Comparison of ENCODE assay signal across 25 cellular contexts in the genomic region with DNA sequence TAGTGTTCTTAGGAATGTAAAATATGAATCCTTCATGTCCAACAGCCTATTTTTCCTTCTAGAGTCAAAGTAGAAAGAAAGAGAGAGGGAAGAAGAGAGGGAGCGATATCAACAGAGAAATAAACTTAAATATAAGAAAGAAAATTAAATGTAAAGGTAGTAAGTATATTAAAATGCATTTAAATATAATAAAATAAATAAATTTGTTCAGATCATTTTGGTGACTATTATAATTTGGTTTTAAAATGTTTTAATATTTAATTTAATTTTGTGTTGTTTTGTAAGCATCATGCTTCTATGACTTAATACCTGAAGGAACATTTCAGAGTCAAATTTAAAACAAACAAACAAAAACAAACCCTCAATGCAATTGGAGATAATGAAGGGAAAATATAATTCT.
"Had no signal": no experiment of that assay in that cellular context is flagged by ENCODE, and none has a peak within 500 bp of the region (broad histone marks: within the 10 kb centered on the region; RNA-seq: fewer than 3 reads in every experiment).

No MANE protein-coding gene starts in this region.

- H3K4me3 Mint-ChIP-seq: stimulated activated effector memory CD8-positive, alpha-beta T cell treated with anti-CD3 and anti-CD28 coated beads, Interleukin-12 subunit alpha, Interleukin-12 subunit beta, amount 100 ng/mL, for 72 hours; stimulated activated memory B cell treated with anti-CD40 and anti-IgM and Interleukin-4, amounts not matched to agents 10 μg/mL and 1 μg/mL and 100 μg/mL, for 72 hours; stimulated activated naive B cell treated with anti-CD40 and anti-IgM and Interleukin-4, amounts not matched to agents 10 μg/mL and 1 μg/mL and 100 μg/mL, for 72 hours; stimulated activated naive CD8-positive, alpha-beta T cell treated with anti-CD3 and anti-CD28 coated beads, Interleukin-15, amount 100 ng/mL, for 72 hours; stimulated activated naive CD8-positive, alpha-beta T cell treated with anti-CD3 and anti-CD28 coated beads, Interleukin-15, Interleukin-2, amounts not matched to agents 100 ng/mL and 50 ng/mL, for 24 hours; type B pancreatic cell had no signal

- H3K27me3 Mint-ChIP-seq: stimulated activated memory B cell treated with anti-CD40 and anti-IgM and Interleukin-4, amounts not matched to agents 10 μg/mL and 1 μg/mL and 100 μg/mL, for 72 hours; stimulated activated naive B cell treated with anti-CD40 and anti-IgM and Interleukin-4, amounts not matched to agents 10 μg/mL and 1 μg/mL and 100 μg/mL, for 72 hours had no signal

- DNase-seq: stimulated activated CD4-positive, alpha-beta T cell treated with anti-CD3 and anti-CD28 coated beads, Interleukin-2, amount 100 ng/mL, for 48 hours; stimulated activated CD4-positive, alpha-beta T cell treated with anti-CD3 and anti-CD28 coated beads, Interleukin-4, amount 100 ng/mL, for 1 hour; stimulated activated CD4-positive, alpha-beta T cell treated with anti-CD3 and anti-CD28 coated beads, Interleukin-4, amount 100 ng/mL, for 24 hours; stimulated activated CD4-positive, alpha-beta T cell treated with anti-CD3 and anti-CD28 coated beads, Interleukin-4, amount 100 ng/mL, for 4 hours; stimulated activated CD8-positive, alpha-beta memory T cell treated with anti-CD3 and anti-CD28 coated beads, Interleukin-4, amount 100 ng/mL, for 48 hours; stimulated activated naive B cell treated with anti-CD40 and anti-IgM and Interleukin-4, amounts not matched to agents 10 μg/mL and 1 μg/mL and 100 μg/mL, for 72 hours; stimulated activated naive CD4-positive, alpha-beta T cell; stimulated activated naive CD4-positive, alpha-beta T cell treated with Interleukin-2 at 50 U/mL for 16 hours; stimulated activated naive CD8-positive, alpha-beta T cell treated with anti-CD3 and anti-CD28 coated beads, Interleukin-15, amount 100 ng/mL, for 72 hours; stimulated activated naive CD8-positive, alpha-beta T cell treated with anti-CD3 and anti-CD28 coated beads, Interleukin-15, Interleukin-2, amounts not matched to agents 100 U/mL and 50 U/mL, for 24 hours; stomach; substantia nigra; testis; thyroid gland; tibial artery; transverse colon; trophoblast cell; upper lobe of left lung; upper lobe of right lung; uterus had no signal

- H3K4me1 Mint-ChIP-seq: stimulated activated effector memory CD8-positive, alpha-beta T cell treated with anti-CD3 and anti-CD28 coated beads, Interleukin-12 subunit alpha, Interleukin-12 subunit beta, amount 100 ng/mL, for 72 hours; stimulated activated memory B cell treated with anti-CD40 and anti-IgM and Interleukin-4, amounts not matched to agents 10 μg/mL and 1 μg/mL and 100 μg/mL, for 72 hours; stimulated activated naive B cell treated with anti-CD40 and anti-IgM and Interleukin-4, amounts not matched to agents 10 μg/mL and 1 μg/mL and 100 μg/mL, for 72 hours; stimulated activated naive CD8-positive, alpha-beta T cell treated with anti-CD3 and anti-CD28 coated beads, Interleukin-15, amount 100 ng/mL, for 72 hours had no signal

- H3K9me3 Mint-ChIP-seq: stimulated activated effector memory CD8-positive, alpha-beta T cell treated with anti-CD3 and anti-CD28 coated beads, Interleukin-12 subunit alpha, Interleukin-12 subunit beta, amount 100 ng/mL, for 72 hours; stimulated activated memory B cell treated with anti-CD40 and anti-IgM and Interleukin-4, amounts not matched to agents 10 μg/mL and 1 μg/mL and 100 μg/mL, for 72 hours; stimulated activated naive CD8-positive, alpha-beta T cell treated with anti-CD3 and anti-CD28 coated beads, Interleukin-15, amount 100 ng/mL, for 72 hours; type B pancreatic cell had no signal

- H3K36me3 Mint-ChIP-seq: stimulated activated effector memory CD8-positive, alpha-beta T cell treated with anti-CD3 and anti-CD28 coated beads, Interleukin-12 subunit alpha, Interleukin-12 subunit beta, amount 100 ng/mL, for 72 hours; stimulated activated memory B cell treated with anti-CD40 and anti-IgM and Interleukin-4, amounts not matched to agents 10 μg/mL and 1 μg/mL and 100 μg/mL, for 72 hours; stimulated activated naive B cell treated with anti-CD40 and anti-IgM and Interleukin-4, amounts not matched to agents 10 μg/mL and 1 μg/mL and 100 μg/mL, for 72 hours; type B pancreatic cell had no signal

- FAIRE-seq: urothelium cell line had no signal

- H3K27ac Mint-ChIP-seq: stimulated activated effector memory CD8-positive, alpha-beta T cell treated with anti-CD3 and anti-CD28 coated beads, Interleukin-12 subunit alpha, Interleukin-12 subunit beta, amount 100 ng/mL, for 72 hours; stimulated activated memory B cell treated with anti-CD40 and anti-IgM and Interleukin-4, amounts not matched to agents 10 μg/mL and 1 μg/mL and 100 μg/mL, for 72 hours; stimulated activated naive B cell treated with anti-CD40 and anti-IgM and Interleukin-4, amounts not matched to agents 10 μg/mL and 1 μg/mL and 100 μg/mL, for 72 hours; stimulated activated naive CD8-positive, alpha-beta T cell treated with anti-CD3 and anti-CD28 coated beads, Interleukin-15, amount 100 ng/mL, for 72 hours; stimulated activated naive CD8-positive, alpha-beta T cell treated with anti-CD3 and anti-CD28 coated beads, Interleukin-15, Interleukin-2, amounts not matched to agents 100 ng/mL and 50 ng/mL, for 24 hours; type B pancreatic cell had no signal

- ATAC-seq: stimulated activated effector memory CD8-positive, alpha-beta T cell treated with anti-CD3 and anti-CD28 coated beads, Interleukin-12 subunit alpha, Interleukin-12 subunit beta, amount 100 ng/mL, for 72 hours; stimulated activated memory B cell treated with anti-CD40 and anti-IgM and Interleukin-4, amounts not matched to agents 10 μg/mL and 1 μg/mL and 100 μg/mL, for 72 hours; stimulated activated naive B cell treated with anti-CD40 and anti-IgM and Interleukin-4, amounts not matched to agents 10 μg/mL and 1 μg/mL and 100 μg/mL, for 72 hours; stimulated activated naive CD8-positive, alpha-beta T cell treated with anti-CD3 and anti-CD28 coated beads, Interleukin-15, amount 100 ng/mL, for 72 hours; stimulated activated naive CD8-positive, alpha-beta T cell treated with anti-CD3 and anti-CD28 coated beads, Interleukin-15, Interleukin-2, amounts not matched to agents 100 U/mL and 50 U/mL, for 24 hours; upper lobe of right lung had no signal
